Comparison of ENCODE assay signal across 6 cellular contexts in the genomic region with DNA sequence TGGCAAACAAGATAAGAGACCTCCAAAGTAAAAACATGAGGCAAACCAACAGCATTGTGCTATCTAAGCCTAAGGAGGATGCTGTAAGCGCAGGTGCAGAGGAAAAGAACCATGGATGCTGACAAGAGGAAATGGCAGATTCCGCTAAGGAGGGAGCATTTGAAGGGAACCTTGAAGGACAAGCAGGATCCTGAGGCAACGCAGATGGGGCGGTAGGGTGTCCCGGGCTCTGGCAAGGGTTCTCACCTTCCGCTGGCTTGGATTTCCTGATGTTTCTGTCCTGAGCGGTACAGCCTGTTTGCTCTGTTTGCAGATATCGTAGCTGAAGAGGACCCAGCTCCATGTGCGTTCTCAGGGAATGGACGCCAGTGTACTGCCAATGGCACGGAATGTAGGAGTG.
"Had no signal": no experiment of that assay in that cellular context is flagged by ENCODE, and none has a peak within 500 bp of the region (broad histone marks: within the 10 kb centered on the region; RNA-seq: fewer than 3 reads in every experiment).

No MANE protein-coding gene starts in this region.

- H3K27ac Mint-ChIP-seq: GM23338 had no signal

- DNase-seq: H9, HCEC 1CT had no signal

- H3K4me1 Mint-ChIP-seq: GM23338, H9, IgD-negative memory B cell had no signal

- H3K4me3 ChIP-seq: GM23338, K562 had no signal

- H3K4me3 Mint-ChIP-seq: GM23338, H9, IgD-negative memory B cell had no signal

- ATAC-seq: GM23338, HepG2, K562 had no signal

- H3K27me3 Mint-ChIP-seq: IgD-negative memory B cell had no signal
